In genomic region chr9:79247021-79247420, GRCh38 we compare ENCODE assay signal across 8 cellular contexts.
"Had no signal": no experiment of that assay in that cellular context is flagged by ENCODE, and none has a peak within 500 bp of the region (broad histone marks: within the 10 kb centered on the region; RNA-seq: fewer than 3 reads in every experiment).

No MANE protein-coding gene starts in this region.

- H2AFZ ChIP-seq: GM23338 had no signal

- H3K9me3 ChIP-seq: HAP-1 had no signal

- H3K4me3 ChIP-seq: GM23338, HAP-1 had no signal

- H3K36me3 ChIP-seq: HAP-1 had no signal

- ATAC-seq: GM23338, HCT116, HepG2 had no signal

- H3K4me2 ChIP-seq: GM23338 had no signal

- H3K27ac ChIP-seq: HL-60 had no signal

- DNase-seq: H7, HFFc6 had no signal

- FAIRE-seq: H1, HepG2 had no signal

- H3K4me1 ChIP-seq: HAP-1 had no signal
